ENCODE assay signal across 10 cellular contexts in the genomic region with DNA sequence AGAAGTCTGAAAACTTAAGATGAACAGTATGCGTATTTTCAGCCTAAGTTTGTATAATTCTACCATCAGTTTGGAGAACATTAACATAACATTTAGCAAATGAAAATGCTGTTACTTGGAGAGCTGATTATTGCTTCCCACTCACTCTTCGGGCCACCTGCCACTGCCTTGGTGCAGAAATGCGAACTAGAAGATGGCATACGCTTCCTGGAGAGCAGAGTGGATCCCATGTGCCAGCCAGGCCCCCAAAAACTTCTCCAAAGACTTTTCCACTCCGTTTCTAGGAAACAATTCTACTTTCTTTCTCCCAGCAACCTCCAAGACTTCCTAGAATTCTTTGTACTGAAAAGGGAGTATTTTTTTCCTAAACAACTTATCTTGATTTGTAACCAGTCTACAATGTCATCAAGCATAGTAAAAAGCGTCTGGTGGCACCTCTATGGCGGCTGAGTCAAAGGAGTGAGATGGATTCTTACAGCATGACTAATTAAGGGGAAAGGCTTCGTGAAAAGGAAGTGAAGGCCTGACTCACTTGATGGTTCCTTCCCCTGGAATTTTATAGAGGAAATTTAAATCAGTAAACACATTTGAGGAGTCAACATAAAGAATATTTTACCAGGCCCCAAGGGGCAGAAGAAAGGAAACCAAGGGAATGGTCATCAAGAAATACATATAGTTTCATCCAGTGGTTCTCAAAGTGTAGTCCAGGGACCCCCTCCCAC. TPM values are rescaled to one million over a fixed set of nuclear protein-coding genes. Genes with fewer than 3 reads are reported as not detected.
DNase-seq lines count a peak whose midpoint lies in the region; ATAC-seq and TF ChIP-seq lines count a peak whose summit lies in the region.
"Had no signal": no experiment of that assay in that cellular context is flagged by ENCODE, and none has a peak within 500 bp of the region (broad histone marks: within the 10 kb centered on the region; RNA-seq: fewer than 3 reads in every experiment).

No MANE protein-coding gene starts in this region.

- TF ChIP-seq CTCF in esophagus squamous epithelium (IDR thresholded peaks at IDR 0.05), result no peak
- no peak for TF ChIP-seq CTCF in CD8-positive, alpha-beta T cell (IDR thresholded peaks at IDR 0.05)
- TF ChIP-seq CTCF in progenitor cell of endocrine pancreas (IDR thresholded peaks at IDR 0.05; ENCODE audit: unreplicated experiment), result no peak

- H3K27me3 ChIP-seq in esophagus squamous epithelium, result no peaks in the 10 kb centered on the region
- H3K27me3 ChIP-seq in CD8-positive, alpha-beta T cell (ENCODE audit: insufficient read depth, low read length), result no peaks in the 10 kb centered on the region

- peak overlapping the region; percentile 26 to 66 (median 44) for H3K27ac ChIP-seq in esophagus squamous epithelium
- no peak overlapping the region for H3K27ac ChIP-seq in CD8-positive, alpha-beta T cell (ENCODE audit: low read depth, low read length)

- H3K4me3 ChIP-seq in esophagus squamous epithelium, result no peak overlapping the region
- H3K4me3 ChIP-seq in CD8-positive, alpha-beta T cell (ENCODE audit: low read depth, low read length), result no peak overlapping the region

- no peaks in the 10 kb centered on the region for H3K9me3 ChIP-seq in esophagus squamous epithelium
- no peaks in the 10 kb centered on the region for H3K9me3 ChIP-seq in CD8-positive, alpha-beta T cell (ENCODE audit: low read length)

- no peaks in the 10 kb centered on the region for H3K9me3 Mint-ChIP-seq in CD8-positive, alpha-beta T cell
- no peaks in the 10 kb centered on the region for H3K9me3 Mint-ChIP-seq in progenitor cell of endocrine pancreas (ENCODE audit: low read depth)

- no peak for TF ChIP-seq POLR2A in esophagus squamous epithelium (IDR thresholded peaks at IDR 0.05)

- H3K27ac Mint-ChIP-seq in CD8-positive, alpha-beta T cell, result no peak overlapping the region
- H3K27ac Mint-ChIP-seq in progenitor cell of endocrine pancreas, result no peak overlapping the region

- H3K36me3 Mint-ChIP-seq in CD8-positive, alpha-beta T cell, result peaks cover 69% of the 10 kb centered on the region
- H3K36me3 Mint-ChIP-seq in progenitor cell of endocrine pancreas (ENCODE audit: insufficient read depth), result peaks cover 16% of the 10 kb centered on the region

- POLR2A ChIA-PET in CD8-positive, alpha-beta T cell (lab: Charles Lee), result no interaction called here

- WGBS in esophagus squamous epithelium, 2 donors, result 52 to 55% methylated on average over 8 of the region's 8 CpGs

- DNase-seq in EH (ENCODE audit: low read depth), result peak; percentile 98
- DNase-seq in RKO (ENCODE audit: low spot score), result peak; percentile 99
- no peak for DNase-seq in esophagus squamous epithelium (lab: John Stamatoyannopoulos, UW)
- DNase-seq in non-pigmented ciliary epithelial cell (ENCODE audit: low read depth), result peak; percentile 86
- no peak for DNase-seq in NCI-H2227 (lab: John Stamatoyannopoulos, UW; ENCODE audit: unreplicated experiment)
- DNase-seq in CD8-positive, alpha-beta T cell, result no peak
- no peak for DNase-seq in SHP77 (lab: John Stamatoyannopoulos, UW)
- DNase-seq in progenitor cell of endocrine pancreas (ENCODE audit: low spot score, unreplicated experiment), result no peak
- DNase-seq: stimulated activated naive CD4-positive, alpha-beta T cell treated with Interleukin-2 at 50 U/mL for 16 hours had no signal

- no peaks in the 10 kb centered on the region for H3K27me3 Mint-ChIP-seq in CD8-positive, alpha-beta T cell (ENCODE audit: low read depth)
- H3K27me3 Mint-ChIP-seq in progenitor cell of endocrine pancreas, result no peaks in the 10 kb centered on the region

- peaks cover 0 to 28% (median 23%) of the 10 kb centered on the region in 3 donors for H3K4me1 ChIP-seq in esophagus squamous epithelium
- no peaks in the 10 kb centered on the region for H3K4me1 ChIP-seq in CD8-positive, alpha-beta T cell (ENCODE audit: insufficient read depth, low read length)

- CTCF ChIA-PET in CD8-positive, alpha-beta T cell (lab: Charles Lee), result no interaction called here

- no peaks in the 10 kb centered on the region for H3K4me1 Mint-ChIP-seq in CD8-positive, alpha-beta T cell (ENCODE audit: low read depth)
- H3K4me1 Mint-ChIP-seq in progenitor cell of endocrine pancreas (ENCODE audit: low read depth), result peaks cover 23% of the 10 kb centered on the region

- peaks cover 0 to 35% (median 0%) of the 10 kb centered on the region in 3 donors for H3K36me3 ChIP-seq in esophagus squamous epithelium
- peaks cover 6% of the 10 kb centered on the region for H3K36me3 ChIP-seq in CD8-positive, alpha-beta T cell (ENCODE audit: insufficient read depth, low read length)

- no peak for ATAC-seq in CD8-positive, alpha-beta T cell
- ATAC-seq: left lobe of liver had no signal

- H3K4me3 Mint-ChIP-seq in CD8-positive, alpha-beta T cell, result no peak overlapping the region
- H3K4me3 Mint-ChIP-seq in progenitor cell of endocrine pancreas (ENCODE audit: low read depth), result no peak overlapping the region

- intact Hi-C loops in esophagus squamous epithelium (cut with DNase I), result no loop called here
- intact Hi-C loops in CD8-positive, alpha-beta T cell (cut with DNase I, micrococcal nuclease), result no loop called here

RNA-seq across cellular contexts. Expression of a gene that starts 36.6 kb away (rescaled TPM):
- total RNA-seq in esophagus squamous epithelium (10 to 100 TPM in 3 of 4 donors, 1 to 10 TPM in 1; 9.2 to 34.9 (median 26.4) TPM), progenitor cell of endocrine pancreas (28.7 and 36.1 TPM in 2 replicates)
- 1 to 10 TPM; 5.9 to 7.2 TPM for total RNA-seq in CD8-positive, alpha-beta T cell

Comparison
In these comparisons a context has a peak if more than half of its experiments do, and no peak if none do; other contexts are left out.
1. DNase-seq: peak in EH (single experiment), RKO (single experiment) and non-pigmented ciliary epithelial cell (single experiment); none in esophagus squamous epithelium (single experiment), NCI-H2227 (single experiment), CD8-positive, alpha-beta T cell (0 of 7), SHP77 (0 of 2) and progenitor cell of endocrine pancreas (single experiment).